9 cellular contexts compared by ENCODE assay signal in genomic region chr19:10861118-10861651, GRCh38. TPM values are rescaled to one million over a fixed set of nuclear protein-coding genes. Genes with fewer than 3 reads are reported as not detected.
DNase-seq lines count a peak whose midpoint lies in the region; ATAC-seq and TF ChIP-seq lines count a peak whose summit lies in the region.
"Had no signal": no experiment of that assay in that cellular context is flagged by ENCODE, and none has a peak within 500 bp of the region (broad histone marks: within the 10 kb centered on the region; RNA-seq: fewer than 3 reads in every experiment).

No MANE protein-coding gene starts in this region.

- H3K4me1 Mint-ChIP-seq in osteocyte (ENCODE audit: unreplicated experiment) = peaks cover 15% of the 10 kb centered on the region

- DNase-seq in NCI-H2196 (lab: John Stamatoyannopoulos, UW; ENCODE audit: unreplicated experiment) = peak; percentile 14
- DNase-seq in NCI-H2196 treated with DMSO at 0.1 percent for 48 hours (lab: John Stamatoyannopoulos, UW; ENCODE audit: unreplicated experiment) = no peak
- no peak for DNase-seq in mammary epithelial cell
- no peak for DNase-seq in osteocyte (ENCODE audit: extremely low spot score, unreplicated experiment)
- no peak for DNase-seq in effector CD4-positive, alpha-beta T cell
- no peak for DNase-seq in NCI-H226

- no peak overlapping the region for H3K4me3 ChIP-seq in OCI-LY3 (ENCODE audit: low read length)
- no peak overlapping the region for H3K4me3 ChIP-seq in mammary epithelial cell (replicated peaks in 1 of 3; ENCODE audit: insufficient read depth in 1 of 3, low read depth in 2 of 3, low read length in 3 of 3)

- CTCF ChIA-PET in mammary epithelial cell (lab: Charles Lee; ENCODE audit: low non-redundant PET) = interaction anchor here (0.7 kb wide), 2 partner anchors 394 to 405 kb away, joined by 4 to 23 read pairs; no protein-coding TSS in a partner anchor

- no peaks in the 10 kb centered on the region for H3K9me3 ChIP-seq in OCI-LY3 (ENCODE audit: insufficient read depth, low read length)
- no peaks in the 10 kb centered on the region for H3K9me3 ChIP-seq in mammary epithelial cell (replicated peaks; ENCODE audit: insufficient read depth, low read length)

- H3K27ac ChIP-seq in OCI-LY3 (ENCODE audit: low read length) (no peak overlapping the region), mammary epithelial cell (ENCODE audit: insufficient read depth, low read depth, low read length) (no peak overlapping the region)

- no peaks in the 10 kb centered on the region for H4K20me1 ChIP-seq in OCI-LY3 (ENCODE audit: insufficient read depth, low read length)
- H4K20me1 ChIP-seq in mammary epithelial cell (ENCODE audit: insufficient read depth, low read length) = no peaks in the 10 kb centered on the region

- no peaks in the 10 kb centered on the region for H3K9me3 Mint-ChIP-seq in osteocyte (ENCODE audit: unreplicated experiment)
- H3K9me3 Mint-ChIP-seq: CD8-positive, alpha-beta T cell had no signal

- no peaks in the 10 kb centered on the region for H3K27me3 Mint-ChIP-seq in osteocyte (ENCODE audit: unreplicated experiment)

- H3K27ac Mint-ChIP-seq in osteocyte (ENCODE audit: unreplicated experiment) = no peak overlapping the region
- H3K27ac Mint-ChIP-seq: CD8-positive, alpha-beta T cell had no signal

- H3K4me1 ChIP-seq in OCI-LY3 (ENCODE audit: low read length) = peaks cover 9% of the 10 kb centered on the region
- peaks cover 4% of the 10 kb centered on the region for H3K4me1 ChIP-seq in mammary epithelial cell (ENCODE audit: insufficient read depth, low read length)

- TF ChIP-seq CTCF in OCI-LY3 (IDR thresholded peaks at IDR 0.05; ENCODE audit: low read depth, low read length) (peak; percentile 42), mammary epithelial cell (conservative IDR thresholded peaks at IDR 0.05 in 1 of 2, IDR thresholded peaks at IDR 0.05 in 1 of 2; ENCODE audit: extremely low read depth in 1 of 2, insufficient read depth in 1 of 2, low read depth in 1 of 2, low read length in 2 of 2) (peak; percentile 36 to 44), osteocyte (IDR thresholded peaks at IDR 0.05) (peak; percentile 42)

- no peaks in the 10 kb centered on the region for H3K36me3 Mint-ChIP-seq in osteocyte (ENCODE audit: unreplicated experiment)
- H3K36me3 Mint-ChIP-seq: CD8-positive, alpha-beta T cell had no signal

- no peaks in the 10 kb centered on the region for H3K27me3 ChIP-seq in OCI-LY3 (ENCODE audit: low read depth, low read length)
- H3K27me3 ChIP-seq in mammary epithelial cell (ENCODE audit: insufficient read depth, low read length) = no peaks in the 10 kb centered on the region

- H3K36me3 ChIP-seq in OCI-LY3 (replicated peaks; ENCODE audit: low read depth, low read length) (no peaks in the 10 kb centered on the region), mammary epithelial cell (ENCODE audit: insufficient read depth, low read length) (no peaks in the 10 kb centered on the region)

- 94% methylated on average over 7 of the region's 7 CpGs for WGBS in mammary epithelial cell (ENCODE audit: low coverage, missing lambda C conversion rate)

- H3K4me3 Mint-ChIP-seq in osteocyte (ENCODE audit: unreplicated experiment) = no peak overlapping the region
- H3K4me3 Mint-ChIP-seq: CD8-positive, alpha-beta T cell had no signal

- in situ Hi-C loops in mammary epithelial cell (cut with MboI; ENCODE audit: low sequenced_read_pairs in 2 of 2) = loop anchor here (5.0 to 10.0 kb wide), 2 partner anchors 144 to 146 kb away; partner anchors contain the start of gene DNM2 (in 2 of the 2)

- H3K79me2 ChIP-seq in OCI-LY3 (ENCODE audit: low read length) (no peaks in the 10 kb centered on the region), mammary epithelial cell (ENCODE audit: insufficient read depth, low read length) (no peaks in the 10 kb centered on the region)

- H3K4me2 ChIP-seq in OCI-LY3 (ENCODE audit: low read length) (no peak overlapping the region), mammary epithelial cell (ENCODE audit: insufficient read depth, low read depth, low read length) (no peak overlapping the region)

- dilution Hi-C loops in mammary epithelial cell (cut with HindIII; ENCODE audit: low sequenced_read_pairs) = no loop called here

- intact Hi-C loops in mammary epithelial cell (cut with micrococcal nuclease) = loop anchor here (5.0 kb wide), 1 partner anchor 459 kb away; the partner anchor contains the start of gene CDC37

- H2AFZ ChIP-seq in OCI-LY3 (ENCODE audit: low read depth, low read length) (no peak overlapping the region; the same call in 1 of the 2 replicates), mammary epithelial cell (ENCODE audit: low read depth, low read length) (no peak overlapping the region)

- no peak for ATAC-seq in GM19463 (IDR thresholded peaks at IDR 0.05; ENCODE audit: unreplicated experiment)
- ATAC-seq: CD8-positive, alpha-beta T cell had no signal

- H3K9ac ChIP-seq in OCI-LY3 (ENCODE audit: low read length) = no peak overlapping the region
- no peak overlapping the region for H3K9ac ChIP-seq in mammary epithelial cell (ENCODE audit: insufficient read depth, low read length)

- BruUV-seq in mammary epithelial cell (replicated peaks; lab: Mats Ljungman, UMichigan) = no TSS peak

RNA-seq across cellular contexts. Expression of gene CARM1, which starts 10.2 kb away (rescaled TPM):
- total RNA-seq in mammary epithelial cell (10 to 100 TPM; 29.2 to 58.5 TPM), osteocyte (66.7 and 70.8 TPM in 2 replicates)
- 56.7 TPM for polyA plus RNA-seq in mammary epithelial cell
- polyA minus RNA-seq in mammary epithelial cell = 38.8 TPM

RNA-seq across cellular contexts. Expression of gene C19orf38, which starts 13.0 kb away (rescaled TPM):
- under 1 TPM; 0.33 to 0.50 TPM for total RNA-seq in mammary epithelial cell
- 0.07 TPM for polyA plus RNA-seq in mammary epithelial cell
- not detected for polyA minus RNA-seq in mammary epithelial cell
- 0.27 TPM in 1 of 2 replicates, not detected in the other for total RNA-seq in osteocyte
- total RNA-seq: CD8-positive, alpha-beta T cell had no signal

RNA-seq across cellular contexts. Expression of gene TMED1, which starts 25.2 kb away (rescaled TPM):
- total RNA-seq in mammary epithelial cell (10 to 100 TPM; 21.3 to 26.7 TPM), osteocyte (33.6 and 35.5 TPM in 2 replicates)
- polyA plus RNA-seq in mammary epithelial cell = 34.4 TPM
- 11.4 TPM for polyA minus RNA-seq in mammary epithelial cell
